1 cellular context compared by ENCODE assay signal in genomic region chr22:49894321-49895072, GRCh38.
TF ChIP-seq lines count a peak whose summit lies in the region.

No MANE protein-coding gene starts in this region.

TF ChIP-seq in GM12878, 131 proteins besides CTCF, POLR2A, EP300 and RAD21:
- TF ChIP-seq KDM1A (IDR thresholded peaks at IDR 0.05; ENCODE audit: borderline replicate concordance) (no peak), RELB (IDR thresholded peaks at IDR 0.05; ENCODE audit: low read depth) (no peak), ZNF592 (IDR thresholded peaks at IDR 0.05) (no peak), YBX1 (IDR thresholded peaks at IDR 0.05) (no peak), SMAD1 (IDR thresholded peaks at IDR 0.05; ENCODE audit: low read depth, partially characterized antibody) (no peak), REST (IDR thresholded peaks at IDR 0.05; ENCODE audit: low read depth, low read length) (no peak), FOXM1 (IDR thresholded peaks at IDR 0.05; ENCODE audit: low read depth, low read length) (no peak), HDGF (IDR thresholded peaks at IDR 0.05) (no peak), LARP7 (IDR thresholded peaks at IDR 0.05) (no peak), IRF4 (IDR thresholded peaks at IDR 0.05; ENCODE audit: low read depth, low read length) (no peak)
